In the genomic region with DNA sequence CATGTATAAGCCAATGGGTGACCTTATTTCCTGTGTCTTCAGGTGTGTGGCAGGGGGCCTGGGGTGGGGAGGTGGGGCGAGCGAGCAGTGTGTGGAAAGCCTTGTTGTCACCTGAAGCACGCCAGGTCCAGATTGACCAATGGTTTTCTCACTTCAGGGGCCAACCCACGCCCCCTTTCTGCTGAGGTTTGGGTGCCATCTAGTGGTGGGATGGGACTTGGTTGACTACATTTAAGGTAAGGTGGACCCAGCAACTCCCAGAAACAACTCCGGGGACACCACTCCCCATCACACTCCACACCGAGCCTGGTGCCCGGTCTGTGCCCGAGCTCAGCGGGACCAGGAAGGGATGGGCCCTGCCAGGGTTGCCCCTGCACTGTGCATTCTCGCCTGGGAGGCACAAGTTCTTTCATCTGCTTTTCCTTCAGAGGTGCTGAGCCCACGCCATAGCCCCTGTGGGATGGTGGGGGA, we compare ENCODE assay signal across 8 cellular contexts. TPM values are rescaled to one million over a fixed set of nuclear protein-coding genes. Genes with fewer than 3 reads are reported as not detected.
A peak's percentile ranks its signal among the peaks of the same experiment; 100 is the strongest.
DNase-seq lines count a peak whose midpoint lies in the region; ATAC-seq and TF ChIP-seq lines count a peak whose summit lies in the region.

No MANE protein-coding gene starts in this region.

- TF ChIP-seq CTCF in adrenal gland (IDR thresholded peaks at IDR 0.05) (peak; percentile 50 to 69 (median 64)), left ventricle myocardium inferior (IDR thresholded peaks at IDR 0.05; ENCODE audit: borderline replicate concordance) (peak; percentile 83)

- no peak overlapping the region for H3K4me3 ChIP-seq in adrenal gland
- no peak overlapping the region for H3K4me3 ChIP-seq in left ventricle myocardium inferior
- H3K4me3 ChIP-seq in rectal smooth muscle tissue (ENCODE audit: low read length) = no peak overlapping the region

- H3K27me3 ChIP-seq in adrenal gland = no peaks in the 10 kb centered on the region
- H3K27me3 ChIP-seq in left ventricle myocardium inferior (ENCODE audit: low read depth) = no peaks in the 10 kb centered on the region
- H3K27me3 ChIP-seq in rectal smooth muscle tissue (ENCODE audit: control insufficient read depth, insufficient read depth, low read length) = no peaks in the 10 kb centered on the region

- H3K27ac ChIP-seq in adrenal gland (peak overlapping the region in 2 of 5 donors; percentile 5 to 52), left ventricle myocardium inferior (replicated peaks) (peak overlapping the region; percentile 74), rectal smooth muscle tissue (ENCODE audit: low read depth, low read length) (peak overlapping the region; percentile 38)

- intact Hi-C loops in adrenal gland (cut with DNase I) (loop anchor here in 1 of 2 donors (10.0 kb wide), 1 partner anchor 154 kb away; no protein-coding TSS in a partner anchor), left ventricle myocardium inferior (cut with micrococcal nuclease) (no loop called here)

- no peak for TF ChIP-seq POLR2A in adrenal gland (IDR thresholded peaks at IDR 0.05)

- DNase-seq in GM04504 (ENCODE audit: low read depth) (peak; percentile 59), MV-4-11 (lab: John Stamatoyannopoulos, UW) (peak; percentile 29), SKM-1 treated with dmso at 0.1 percent for 144 hours (lab: John Stamatoyannopoulos, UW; ENCODE audit: unreplicated experiment) (peak; percentile 39), adrenal gland (peak; percentile 66 to 88 (median 71)), left ventricle myocardium inferior (peak; percentile 71)

- H3K36me3 ChIP-seq in adrenal gland (replicated peaks in 1 of 2) (no peaks in the 10 kb centered on the region), left ventricle myocardium inferior (peaks cover 52% of the 10 kb centered on the region), rectal smooth muscle tissue (ENCODE audit: control insufficient read depth, insufficient read depth, low read length) (peaks cover 11% of the 10 kb centered on the region)

- H3K9me3 ChIP-seq in adrenal gland (replicated peaks in 1 of 3) (no peaks in the 10 kb centered on the region), left ventricle myocardium inferior (replicated peaks) (peaks cover 7% of the 10 kb centered on the region)

- ATAC-seq in HG03378 (IDR thresholded peaks at IDR 0.05; ENCODE audit: unreplicated experiment) = no peak
- ATAC-seq in GM18858 (IDR thresholded peaks at IDR 0.05; ENCODE audit: unreplicated experiment) = no peak

- H3K9ac ChIP-seq in rectal smooth muscle tissue (ENCODE audit: low read length) = no peak overlapping the region

- H3K4me1 ChIP-seq in adrenal gland (replicated peaks in 1 of 2) = peaks cover 4 to 9% of the 10 kb centered on the region in 2 donors
- H3K4me1 ChIP-seq in left ventricle myocardium inferior = peaks cover 40% of the 10 kb centered on the region
- H3K4me1 ChIP-seq in rectal smooth muscle tissue (ENCODE audit: control insufficient read depth, insufficient read depth, low read length) = peaks cover 20% of the 10 kb centered on the region

- 38 to 57% (median 40%) methylated on average over 7 to 11 of the region's 11 CpGs for WGBS in adrenal gland, 4 donors

RNA-seq across cellular contexts. Expression of a gene that starts 40.0 kb away (rescaled TPM):
- 10 to 100 TPM in 5 of 8 donors, 1 to 10 TPM in 3; 6.8 to 17.6 (median 10.4) TPM for total RNA-seq in adrenal gland
- polyA plus RNA-seq in adrenal gland = 10 to 100 TPM in 2 of 3 donors, 1 to 10 TPM in 1; 3.1 to 21.6 (median 13.6) TPM
- total RNA-seq in left ventricle myocardium inferior = 9.2 TPM
